ENCODE assay signal across 8 cellular contexts in the genomic region with DNA sequence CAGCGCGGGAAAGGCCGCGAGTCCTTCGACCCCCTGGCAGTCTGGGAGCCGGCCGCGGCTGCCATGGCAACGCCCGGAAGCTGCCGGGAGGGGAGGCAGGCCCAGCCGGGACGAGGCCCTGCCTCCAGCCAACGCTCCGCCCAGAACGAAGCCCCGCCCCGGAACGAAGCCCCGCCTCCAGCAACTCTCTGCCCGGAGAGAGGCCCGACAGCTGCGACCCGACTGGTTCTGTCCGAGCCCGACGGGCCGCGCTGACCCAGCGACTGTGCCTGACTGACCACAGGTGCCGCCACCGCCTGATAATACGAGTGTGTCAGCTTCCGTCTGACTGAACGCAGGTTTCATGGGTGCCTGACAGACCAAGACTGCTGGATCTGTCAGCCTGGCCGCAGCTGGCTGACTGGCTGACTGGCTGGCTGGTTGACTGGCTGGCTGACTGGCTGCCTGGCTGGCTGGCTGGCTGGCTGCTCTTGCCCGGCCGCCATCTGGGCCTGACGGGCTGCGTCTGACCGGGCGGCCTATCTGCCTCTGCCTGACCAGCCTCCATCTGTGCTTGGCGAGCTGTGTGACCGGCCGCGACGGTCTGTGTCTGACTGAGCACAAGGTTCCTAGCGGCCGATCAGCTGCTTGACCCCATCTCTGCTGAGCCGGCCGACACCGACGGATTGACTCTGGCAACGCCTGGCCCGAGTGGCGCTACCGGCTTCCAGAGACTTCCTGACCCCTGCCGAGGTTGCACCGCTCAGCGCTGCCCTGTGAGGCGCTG.
DNase-seq lines count a peak whose midpoint lies in the region; FAIRE-seq lines count a peak whose summit lies in the region.

No MANE protein-coding gene starts in this region.

- DNase-seq in EH (ENCODE audit: low read depth) (peak; percentile 89), H4 (ENCODE audit: low spot score) (peak; percentile 66), M059J (ENCODE audit: low read depth) (peak; percentile 94), SHP77 treated with DMSO at 0.1 percent for 48 hours (lab: John Stamatoyannopoulos, UW) (peak; percentile 87), frontal cortex (ENCODE audit: low spot score in 2 of 2) (peak; percentile 93 to 99), non-pigmented ciliary epithelial cell (ENCODE audit: low read depth) (peak; percentile 36), substantia nigra (lab: John Stamatoyannopoulos, UW) (peak; percentile 50 to 97 (median 91))
- peak; percentile 96 for DNase-seq in activated naive CD4-positive, alpha-beta T cell treated with Interleukin-2 at 50 U/mL for 16 hours

- no peak for FAIRE-seq in frontal cortex (lab: Jason Lieb, UNC)

- H3K27ac ChIP-seq in substantia nigra (ENCODE audit: low read depth, low read length, poor library complexity, severe bottlenecking): peak overlapping the region; percentile 75

Comparison
In these comparisons a context has a peak if more than half of its experiments do, and no peak if none do; other contexts are left out.
1. Peak in every context shown above with its lines: DNase-seq and H3K27ac ChIP-seq.
2. DNase-seq: peak in every context shown above with its lines; median percentile 96 in activated naive CD4-positive, alpha-beta T cell treated with Interleukin-2 at 50 U/mL for 16 hours; 96 in frontal cortex; 94 in M059J; 91 in substantia nigra; 89 in EH; 87 in SHP77 treated with DMSO at 0.1 percent for 48 hours; 66 in H4; 36 in non-pigmented ciliary epithelial cell.